In genomic region chr13:53442979-53443378, GRCh38 we compare ENCODE assay signal across 19 cellular contexts.
DNase-seq lines count a peak whose midpoint lies in the region; ATAC-seq, FAIRE-seq and TF ChIP-seq lines count a peak whose summit lies in the region.
"Had no signal": no experiment of that assay in that cellular context is flagged by ENCODE, and none has a peak within 500 bp of the region (broad histone marks: within the 10 kb centered on the region; RNA-seq: fewer than 3 reads in every experiment).

No MANE protein-coding gene starts in this region.

- H3K56ac ChIP-seq in IMR-90 (ENCODE audit: extremely low read depth, insufficient read depth, low read length), result no peak overlapping the region
- no peak overlapping the region for H3K56ac ChIP-seq in H1 (replicated peaks; ENCODE audit: insufficient read length, low read depth, low read length)

- dilution Hi-C loops in IMR-90 (cut with HindIII; ENCODE audit: low sequenced_read_pairs, unreplicated experiment), result no loop called here

- H3K14ac ChIP-seq in IMR-90 (replicated peaks; ENCODE audit: low read depth, low read length) (no peak overlapping the region), H1 (ENCODE audit: insufficient read length) (no peak overlapping the region)

- H2BK120ac ChIP-seq in IMR-90 (ENCODE audit: low read depth, low read length), result no peak overlapping the region
- H2BK120ac ChIP-seq in H1 (replicated peaks; ENCODE audit: low read depth, low read length), result no peak overlapping the region

- DNase-seq in A549 (ENCODE audit: low read depth in 1 of 2, low spot score in 1 of 2) (no peak), IMR-90 (no peak), H1 (ENCODE audit: low read depth in 1 of 2, low spot score in 2 of 2) (no peak), NCI-H69 (lab: John Stamatoyannopoulos, UW) (no peak)
- DNase-seq: 8988T; AML-193; Caco-2; Calu3; CD4-positive, alpha-beta T cell; CD8-positive, alpha-beta T cell; DMS79 treated with DMSO at 0.1 percent for 48 hours; GF-D8 had no signal

- H3K27ac ChIP-seq in A549 (no peak overlapping the region), IMR-90 (ENCODE audit: insufficient read depth, low read length) (no peak overlapping the region), H1 (ENCODE audit: low read depth, low read length) (no peak overlapping the region)
- H3K27ac ChIP-seq: BLaER1 treated with 17β-estradiol and CSF1 and Interleukin-3, amounts not matched to agents 10 nM and 100 nM; C4-2B had no signal

- H3K79me2 ChIP-seq in H1 (ENCODE audit: control insufficient read depth in 1 of 2, insufficient read depth in 2 of 2, low read length in 2 of 2), result no peaks in the 10 kb centered on the region

- no peak overlapping the region for H3K4me3 ChIP-seq in A549
- H3K4me3 ChIP-seq in IMR-90 (ENCODE audit: insufficient read depth, low read depth, low read length), result no peak overlapping the region
- H3K4me3 ChIP-seq in H1 (ENCODE audit: extremely low read depth in 1 of 4, insufficient read depth in 2 of 4, low read depth in 3 of 4, low read length in 4 of 4), result no peak overlapping the region
- H3K4me3 ChIP-seq: BLaER1 treated with 17β-estradiol and CSF1 and Interleukin-3, amounts not matched to agents 10 nM and 100 nM had no signal

- H2BK15ac ChIP-seq in IMR-90 (ENCODE audit: low read depth, low read length) (no peak overlapping the region), H1 (ENCODE audit: low read length) (no peak overlapping the region)

- no peak for TF ChIP-seq RAD21 in A549 (conservative IDR thresholded peaks at IDR 0.05 in 1 of 2, IDR thresholded peaks at IDR 0.05 in 1 of 2)
- TF ChIP-seq RAD21 in IMR-90 (IDR thresholded peaks at IDR 0.05; ENCODE audit: low read length), result no peak
- TF ChIP-seq RAD21 in H1 (IDR thresholded peaks at IDR 0.05 in 1 of 2, conservative IDR thresholded peaks at IDR 0.05 in 1 of 2; ENCODE audit: low read depth in 2 of 2, low read length in 2 of 2), result no peak

- H3K36me3 ChIP-seq in IMR-90 (ENCODE audit: control insufficient read depth, insufficient read depth, low read length), result no peaks in the 10 kb centered on the region
- no peaks in the 10 kb centered on the region for H3K36me3 ChIP-seq in H1 (ENCODE audit: control insufficient read depth in 2 of 4, insufficient read depth in 4 of 4, low read length in 3 of 4)
- H3K36me3 ChIP-seq: BLaER1 treated with 17β-estradiol and CSF1 and Interleukin-3, amounts not matched to agents 10 nM and 100 nM had no signal

- POLR2A ChIA-PET in A549 (lab: Yijun Ruan, JAX), result no interaction called here
- POLR2A ChIA-PET in IMR-90 (lab: Charles Lee; ENCODE audit: unreplicated experiment), result no interaction called here
- POLR2A ChIA-PET in H1 (lab: Charles Lee; ENCODE audit: partially characterized antibody), result no interaction called here

- no peak for ATAC-seq in A549
- no peak for ATAC-seq in IMR-90 (ENCODE audit: low read depth)
- no peak for ATAC-seq in GM21526 (IDR thresholded peaks at IDR 0.05; ENCODE audit: low FRiP score, unreplicated experiment)
- ATAC-seq: CD8-positive, alpha-beta T cell had no signal

- H3K4ac ChIP-seq in IMR-90 (ENCODE audit: low read depth, low read length) (no peak overlapping the region), H1 (replicated peaks; ENCODE audit: insufficient read length, low read depth, low read length) (no peak overlapping the region)

- no peak overlapping the region for H2BK5ac ChIP-seq in IMR-90 (ENCODE audit: low read depth, low read length, poor library complexity, severe bottlenecking)
- H2BK5ac ChIP-seq in H1 (ENCODE audit: low read depth, low read length), result no peak overlapping the region

- intact Hi-C loops in IMR-90 (cut with micrococcal nuclease), result no loop called here

- H3K4me2 ChIP-seq in A549 (no peak overlapping the region), IMR-90 (ENCODE audit: low read depth, low read length) (no peak overlapping the region), H1 (ENCODE audit: insufficient read depth in 1 of 2, low read depth in 2 of 2, low read length in 2 of 2) (no peak overlapping the region)
- H3K4me2 ChIP-seq: BLaER1 treated with 17β-estradiol and CSF1 and Interleukin-3, amounts not matched to agents 10 nM and 100 nM had no signal

- H4K8ac ChIP-seq in IMR-90 (ENCODE audit: low read depth in 2 of 2, low read length in 2 of 2) (no peak overlapping the region), H1 (ENCODE audit: extremely low read depth, insufficient read depth, low read length) (no peak overlapping the region)

- no peaks in the 10 kb centered on the region for H4K20me1 ChIP-seq in IMR-90 (ENCODE audit: insufficient read depth, low read length)
- H4K20me1 ChIP-seq in H1 (replicated peaks in 1 of 2; ENCODE audit: control insufficient read depth in 1 of 2, insufficient read depth in 2 of 2, low read length in 2 of 2), result no peaks in the 10 kb centered on the region
- H4K20me1 ChIP-seq: BLaER1 treated with 17β-estradiol and CSF1 and Interleukin-3, amounts not matched to agents 10 nM and 100 nM had no signal

- H3K79me1 ChIP-seq in IMR-90 (ENCODE audit: low read depth in 1 of 2, low read length in 2 of 2) (no peaks in the 10 kb centered on the region), H1 (ENCODE audit: low read depth, low read length) (no peaks in the 10 kb centered on the region)

- TF ChIP-seq POLR2A in A549 (IDR thresholded peaks at IDR 0.05; ENCODE audit: low read length) (no peak), IMR-90 (IDR thresholded peaks at IDR 0.05; ENCODE audit: low read depth, low read length) (no peak), H1 (IDR thresholded peaks at IDR 0.05; ENCODE audit: control extremely low read depth in 1 of 2, low read depth in 2 of 2, low read length in 2 of 2) (no peak)

- H3K4me1 ChIP-seq in A549 (no peaks in the 10 kb centered on the region), IMR-90 (ENCODE audit: control insufficient read depth, insufficient read depth, low read length) (no peaks in the 10 kb centered on the region), H1 (replicated peaks in 1 of 4; ENCODE audit: control insufficient read depth in 3 of 4, insufficient read depth in 4 of 4, low read length in 3 of 4) (no peaks in the 10 kb centered on the region)
- H3K4me1 ChIP-seq: BLaER1 treated with 17β-estradiol and CSF1 and Interleukin-3, amounts not matched to agents 10 nM and 100 nM; Caco-2 had no signal

- CTCF ChIA-PET in A549 (lab: Yijun Ruan, JAX), result no interaction called here
- CTCF ChIA-PET in IMR-90 (lab: Yijun Ruan, JAX), result interaction anchor here (0.6 kb wide), 1 partner anchor 1483 kb away, joined by 4 read pairs; no protein-coding TSS in a partner anchor
- CTCF ChIA-PET in H1 (lab: Charles Lee; ENCODE audit: partially characterized antibody), result no interaction called here

- H3K9me3 ChIP-seq in A549 (no peaks in the 10 kb centered on the region), IMR-90 (ENCODE audit: control insufficient read depth, insufficient read depth, low read length) (peaks cover 14% of the 10 kb centered on the region), H1 (ENCODE audit: insufficient read depth in 2 of 2, low read depth in 1 of 2, low read length in 1 of 2) (peaks cover 7 to 15% of the 10 kb centered on the region in 2 experiments; a peak in 3 of 4 replicates)
- H3K9me3 ChIP-seq: Caco-2 had no signal

- H4K5ac ChIP-seq in IMR-90 (ENCODE audit: low read depth, low read length) (no peak overlapping the region), H1 (ENCODE audit: insufficient read length, low read depth, low read length) (no peak overlapping the region)

- no peak overlapping the region for H3K9ac ChIP-seq in IMR-90 (ENCODE audit: low read depth, low read length)
- H3K9ac ChIP-seq in H1 (replicated peaks in 1 of 4; ENCODE audit: extremely low read depth in 1 of 4, low read depth in 3 of 4, low read length in 3 of 4), result no peak overlapping the region
- H3K9ac ChIP-seq: BLaER1 treated with 17β-estradiol and CSF1 and Interleukin-3, amounts not matched to agents 10 nM and 100 nM had no signal

- no peak overlapping the region for H2BK12ac ChIP-seq in H1 (ENCODE audit: low read depth, low read length)

- BruUV-seq in IMR-90 (replicated peaks; lab: Mats Ljungman, UMichigan), result no TSS peak

- no peak for FAIRE-seq in A549 (lab: Jason Lieb, UNC)
- no peak for FAIRE-seq in H1 (lab: Jason Lieb, UNC)
- FAIRE-seq: A204.1, D721Med, G401.6, GM12891 had no signal

- H3K27me3 ChIP-seq in IMR-90 (ENCODE audit: control insufficient read depth, insufficient read depth, low read length), result no peaks in the 10 kb centered on the region
- no peaks in the 10 kb centered on the region for H3K27me3 ChIP-seq in H1 (replicated peaks in 1 of 4; ENCODE audit: control insufficient read depth in 3 of 4, extremely low read depth in 1 of 4, insufficient read depth in 3 of 4, low read length in 3 of 4)
- H3K27me3 ChIP-seq: BLaER1 treated with 17β-estradiol and CSF1 and Interleukin-3, amounts not matched to agents 10 nM and 100 nM had no signal

- no peak overlapping the region for H2BK20ac ChIP-seq in IMR-90 (ENCODE audit: low read depth, low read length)
- no peak overlapping the region for H2BK20ac ChIP-seq in H1 (ENCODE audit: low read length)

- H2AK5ac ChIP-seq in IMR-90 (ENCODE audit: low read depth, low read length) (no peak overlapping the region), H1 (ENCODE audit: low read depth, low read length) (no peak overlapping the region)

- no peaks in the 10 kb centered on the region for H3K9me1 ChIP-seq in IMR-90 (ENCODE audit: insufficient read depth, low read length)

- TF ChIP-seq CTCF in A549 (IDR thresholded peaks at IDR 0.05) (no peak), IMR-90 (conservative IDR thresholded peaks at IDR 0.05; ENCODE audit: low read depth, low read length) (no peak), H1 (IDR thresholded peaks at IDR 0.05; ENCODE audit: control extremely low read depth in 1 of 3, insufficient read depth in 1 of 3, low read depth in 1 of 3, low read length in 3 of 3) (no peak)

- 2% methylated on average over 5 of the region's 5 CpGs for WGBS in A549 (ENCODE audit: missing lambda C conversion rate)
- WGBS in IMR-90 (ENCODE audit: extremely low coverage in 2 of 2, insufficient read length in 1 of 2), 2 experiments, result no CpG with 5 or more reads among the region's 5 CpGs
- 99% methylated on average over 5 of the region's 5 CpGs; no CpG with 5 or more reads in 1 of the 2 experiments for WGBS in H1 (ENCODE audit: extremely low coverage in 1 of 2, insufficient coverage in 1 of 2, insufficient read length in 1 of 2, insufficient replicate concordance in 2 of 2, low coverage in 1 of 2, low lambda C conversion rate in 2 of 2, missing lambda C conversion rate in 1 of 2), 2 experiments

- no peak overlapping the region for H3K23ac ChIP-seq in IMR-90 (ENCODE audit: low read depth, low read length)
- H3K23ac ChIP-seq in H1 (ENCODE audit: insufficient read length), result no peak overlapping the region

- in situ Hi-C loops in IMR-90 (cut with MboI; ENCODE audit: low sequenced_read_pairs), result no loop called here

- H2AFZ ChIP-seq in IMR-90 (replicated peaks; ENCODE audit: low read length, poor library complexity), result no peak overlapping the region
- H2AFZ ChIP-seq in H1 (ENCODE audit: low read length), result no peak overlapping the region

- no peaks in the 10 kb centered on the region for H3K23me2 ChIP-seq in H1 (ENCODE audit: low read depth, low read length)

- H2AK9ac ChIP-seq in IMR-90 (replicated peaks; ENCODE audit: low read depth, low read length, poor library complexity), result no peak overlapping the region

- no peak for TF ChIP-seq EP300 in A549 (IDR thresholded peaks at IDR 0.05)
- TF ChIP-seq EP300 in H1 (IDR thresholded peaks at IDR 0.05; ENCODE audit: borderline replicate concordance in 1 of 2, low read depth in 2 of 2, low read length in 2 of 2), result no peak

- H4K91ac ChIP-seq in IMR-90 (ENCODE audit: insufficient read depth, low read depth, low read length) (no peak overlapping the region), H1 (replicated peaks; ENCODE audit: insufficient read length, low read length) (no peak overlapping the region)

- H3K18ac ChIP-seq in IMR-90 (ENCODE audit: low read depth, low read length) (no peak overlapping the region), H1 (ENCODE audit: extremely low read depth, low read length) (no peak overlapping the region)

Comparison
In these comparisons a context has a peak if more than half of its experiments do, and no peak if none do; other contexts are left out.
1. Of the 18 proteins assayed by ChIP-seq in both H1 and A549: peak only in H1: none; only in A549: none; in both: MAFK; in neither: 17.